Comparison of ENCODE assay signal across 21 cellular contexts in the genomic region with DNA sequence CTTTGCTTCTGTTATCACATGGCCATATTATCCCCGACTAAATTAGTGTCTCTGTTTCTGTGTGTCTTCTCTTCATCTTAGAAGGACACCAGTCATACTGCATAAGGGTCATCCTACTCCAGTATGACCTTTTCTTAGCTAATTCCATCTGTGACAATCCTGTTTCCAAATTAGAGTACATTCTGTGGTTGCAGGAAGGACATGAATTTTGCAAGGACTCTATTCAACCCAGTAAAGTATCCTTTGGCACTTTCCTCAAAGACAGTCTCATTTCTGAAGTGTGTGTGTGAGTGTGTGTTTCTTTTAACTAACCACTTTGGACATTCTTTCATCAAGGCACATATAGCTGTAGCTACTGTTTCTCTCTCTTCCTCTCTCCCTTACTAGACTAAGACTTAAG. TPM values are rescaled to one million over a fixed set of nuclear protein-coding genes. Genes with fewer than 3 reads are reported as not detected.
DNase-seq lines count a peak whose midpoint lies in the region; ATAC-seq and TF ChIP-seq lines count a peak whose summit lies in the region.
"Had no signal": no experiment of that assay in that cellular context is flagged by ENCODE, and none has a peak within 500 bp of the region (broad histone marks: within the 10 kb centered on the region; RNA-seq: fewer than 3 reads in every experiment).

No MANE protein-coding gene starts in this region.

- H3K36me3 ChIP-seq in brain microvascular endothelial cell (replicated peaks), result no peaks in the 10 kb centered on the region
- H3K36me3 ChIP-seq in smooth muscle cell (ENCODE audit: low read depth), result no peaks in the 10 kb centered on the region
- H3K36me3 ChIP-seq: gastroesophageal sphincter had no signal

- intact Hi-C loops in activated CD4-positive, alpha-beta T cell treated with anti-CD3 and anti-CD28 coated beads, Interleukin-2, amount 10 ng/mL, durations not matched to agents 24 days and 14 days (cut with micrococcal nuclease), result no loop called here
- intact Hi-C loops in Right ventricle myocardium superior (cut with DNase I), result no loop called here

- no peaks in the 10 kb centered on the region for H3K27me3 Mint-ChIP-seq in activated CD4-positive, alpha-beta T cell treated with anti-CD3 and anti-CD28 coated beads, Interleukin-2, amount 10 ng/mL, durations not matched to agents 24 days and 14 days
- H3K27me3 Mint-ChIP-seq: stimulated activated memory B cell treated with anti-CD40 and anti-IgM and Interleukin-4, amounts not matched to agents 10 μg/mL and 1 μg/mL and 100 μg/mL, for 72 hours had no signal

- ATAC-seq in HG02610 (IDR thresholded peaks at IDR 0.05; ENCODE audit: unreplicated experiment) (peak; percentile 7), Right ventricle myocardium superior (ENCODE audit: poor library complexity) (no peak)
- ATAC-seq: gastroesophageal sphincter had no signal

- H3K27ac ChIP-seq in brain microvascular endothelial cell (peak overlapping the region; percentile 41), smooth muscle cell (ENCODE audit: low read depth) (peak overlapping the region; percentile 80)
- H3K27ac ChIP-seq: gastroesophageal sphincter had no signal

- no peaks in the 10 kb centered on the region for H3K79me2 ChIP-seq in smooth muscle cell (ENCODE audit: low read depth)

- in situ Hi-C loops in brain microvascular endothelial cell (cut with HindIII; ENCODE audit: low pct_ligation_motif_present, low sequenced_read_pairs), result no loop called here

- H3K27me3 ChIP-seq in brain microvascular endothelial cell (replicated peaks), result no peaks in the 10 kb centered on the region
- H3K27me3 ChIP-seq in smooth muscle cell (ENCODE audit: low read depth), result no peaks in the 10 kb centered on the region
- H3K27me3 ChIP-seq: gastroesophageal sphincter had no signal

- peak overlapping the region; percentile 23 for H2AFZ ChIP-seq in smooth muscle cell (ENCODE audit: low read depth)

- H3K9ac ChIP-seq in smooth muscle cell (ENCODE audit: low read depth), result peak overlapping the region; percentile 22

- no peak overlapping the region for H3K4me3 Mint-ChIP-seq in activated CD4-positive, alpha-beta T cell treated with anti-CD3 and anti-CD28 coated beads, Interleukin-2, amount 10 ng/mL, durations not matched to agents 24 days and 14 days
- H3K4me3 Mint-ChIP-seq: endodermal cell; neural crest cell; stimulated activated memory B cell treated with anti-CD40 and anti-IgM and Interleukin-4, amounts not matched to agents 10 μg/mL and 1 μg/mL and 100 μg/mL, for 72 hours; T-helper 1 cell treated with Interleukin-12 subunit alpha and Interleukin-12 subunit beta and Interleukin-4 antibody, amounts not matched to agents 30 μg/mL and 1 μg/mL, for 36 hours had no signal

- H3K4me3 ChIP-seq in brain microvascular endothelial cell (ENCODE audit: low read depth, low read length) (no peak overlapping the region), smooth muscle cell (no peak overlapping the region)
- H3K4me3 ChIP-seq: gastroesophageal sphincter had no signal

- no peaks in the 10 kb centered on the region for H3K9me3 ChIP-seq in smooth muscle cell (replicated peaks; ENCODE audit: low read depth)
- H3K9me3 ChIP-seq: gastroesophageal sphincter had no signal

- H4K20me1 ChIP-seq in smooth muscle cell (ENCODE audit: low read depth), result no peaks in the 10 kb centered on the region

- H3K4me1 ChIP-seq in smooth muscle cell (ENCODE audit: low read depth), result peaks cover 7% of the 10 kb centered on the region
- H3K4me1 ChIP-seq: gastroesophageal sphincter had no signal

- no peaks in the 10 kb centered on the region for H3F3A ChIP-seq in smooth muscle cell (ENCODE audit: low read depth)

- no peak for TF ChIP-seq CTCF in brain microvascular endothelial cell (IDR thresholded peaks at IDR 0.05; ENCODE audit: low read depth, low read length, missing control alignments)
- no peak for TF ChIP-seq CTCF in smooth muscle cell (IDR thresholded peaks at IDR 0.05; ENCODE audit: borderline replicate concordance, insufficient read depth, poor library complexity, severe bottlenecking)

- WGBS in smooth muscle cell (ENCODE audit: low lambda C conversion rate), result 100% methylated on average over 1 of the region's 1 CpG

- H3K4me1 Mint-ChIP-seq in activated CD4-positive, alpha-beta T cell treated with anti-CD3 and anti-CD28 coated beads, Interleukin-2, amount 10 ng/mL, durations not matched to agents 24 days and 14 days, result no peaks in the 10 kb centered on the region
- H3K4me1 Mint-ChIP-seq: neural crest cell; stimulated activated memory B cell treated with anti-CD40 and anti-IgM and Interleukin-4, amounts not matched to agents 10 μg/mL and 1 μg/mL and 100 μg/mL, for 72 hours had no signal

- peak overlapping the region; percentile 30 for H3K4me2 ChIP-seq in smooth muscle cell

- H3K27ac Mint-ChIP-seq in activated CD4-positive, alpha-beta T cell treated with anti-CD3 and anti-CD28 coated beads, Interleukin-2, amount 10 ng/mL, durations not matched to agents 24 days and 14 days, result no peak overlapping the region
- H3K27ac Mint-ChIP-seq: endodermal cell; stimulated activated memory B cell treated with anti-CD40 and anti-IgM and Interleukin-4, amounts not matched to agents 10 μg/mL and 1 μg/mL and 100 μg/mL, for 72 hours; T-helper 1 cell treated with Interleukin-12 subunit alpha and Interleukin-12 subunit beta and Interleukin-4 antibody, amounts not matched to agents 30 μg/mL and 1 μg/mL, for 36 hours had no signal

- H3K36me3 Mint-ChIP-seq in activated CD4-positive, alpha-beta T cell treated with anti-CD3 and anti-CD28 coated beads, Interleukin-2, amount 10 ng/mL, durations not matched to agents 24 days and 14 days (ENCODE audit: low read depth), result no peaks in the 10 kb centered on the region
- H3K36me3 Mint-ChIP-seq: stimulated activated memory B cell treated with anti-CD40 and anti-IgM and Interleukin-4, amounts not matched to agents 10 μg/mL and 1 μg/mL and 100 μg/mL, for 72 hours had no signal

- H3K9me3 Mint-ChIP-seq in activated CD4-positive, alpha-beta T cell treated with anti-CD3 and anti-CD28 coated beads, Interleukin-2, amount 10 ng/mL, durations not matched to agents 24 days and 14 days, result no peaks in the 10 kb centered on the region
- H3K9me3 Mint-ChIP-seq: endodermal cell; neural crest cell; stimulated activated memory B cell treated with anti-CD40 and anti-IgM and Interleukin-4, amounts not matched to agents 10 μg/mL and 1 μg/mL and 100 μg/mL, for 72 hours; T-helper 1 cell treated with Interleukin-12 subunit alpha and Interleukin-12 subunit beta and Interleukin-4 antibody, amounts not matched to agents 30 μg/mL and 1 μg/mL, for 36 hours had no signal

- no peak for DNase-seq in brain microvascular endothelial cell
- DNase-seq in iris pigment epithelial cell (ENCODE audit: low read depth), result peak; percentile 42
- no peak for DNase-seq in smooth muscle cell (lab: John Stamatoyannopoulos, UW; ENCODE audit: unreplicated experiment)
- DNase-seq in activated CD4-positive, alpha-beta T cell treated with anti-CD3 and anti-CD28 coated beads, Interleukin-2, amount 10 ng/mL, durations not matched to agents 24 days and 14 days, result no peak
- no peak for DNase-seq in Right ventricle myocardium superior
- no peak for DNase-seq in inferior parietal cortex (ENCODE audit: extremely low spot score)
- DNase-seq: activated CD4-positive, alpha-beta T cell treated with anti-CD3 and anti-CD28 coated beads, Interleukin-2, amount 50 U/mL, for 48 hours; activated naive CD4-positive, alpha-beta T cell treated with Interleukin-2 at 50 U/mL for 16 hours; activated T-cell treated with anti-CD3 and anti-CD28 coated beads for 4 hours; aorta; endodermal cell; left cardiac atrium; NCI-H1048; NCI-H526; retina; SHP77 treated with DMSO at 0.1 percent for 48 hours had no signal

RNA-seq across cellular contexts. Expression of a gene that starts 15.2 kb away (rescaled TPM):
- total RNA-seq in smooth muscle cell (136 and 185 TPM in 2 replicates), Right ventricle myocardium superior (3.2 TPM)
- 62.0 and 79.2 TPM in 2 replicates for polyA plus RNA-seq in smooth muscle cell
- total RNA-seq in activated CD4-positive, alpha-beta T cell treated with anti-CD3 and anti-CD28 coated beads, Interleukin-2, amount 10 ng/mL, durations not matched to agents 24 days and 14 days, result not detected in 2 replicates

Comparison
In these comparisons a context has a peak if more than half of its experiments do, and no peak if none do; other contexts are left out.
1. RNA of a gene that starts 15.2 kb away (total RNA-seq): 136 to 185 TPM in smooth muscle cell; 3.2 TPM in Right ventricle myocardium superior (single experiment) and not detected in activated CD4-positive, alpha-beta T cell treated with anti-CD3 and anti-CD28 coated beads, Interleukin-2, amount 10 ng/mL, durations not matched to agents 24 days and 14 days; every median in the first group is over 10 times any median in the second.